Comparison of ENCODE assay signal across 22 cellular contexts in the genomic region with DNA sequence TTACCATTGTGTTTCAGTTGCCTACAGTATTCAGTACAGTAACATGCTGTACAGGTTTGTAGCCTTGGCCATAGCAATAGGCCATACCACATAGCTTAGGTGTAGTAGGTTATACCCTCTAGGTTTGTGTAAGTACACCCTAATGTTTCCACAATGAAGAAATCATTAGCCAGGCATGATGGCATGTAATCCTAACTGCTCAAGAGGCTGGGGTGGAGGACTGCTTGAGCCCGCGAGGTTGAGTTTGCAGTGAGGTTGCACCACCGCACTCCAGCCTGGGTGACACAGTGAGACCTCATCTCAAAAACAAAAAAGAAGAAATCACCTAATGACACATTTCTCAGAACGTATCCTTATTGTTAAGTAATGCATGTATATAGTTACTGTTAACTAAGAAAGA.
"Had no signal": no experiment of that assay in that cellular context is flagged by ENCODE, and none has a peak within 500 bp of the region (broad histone marks: within the 10 kb centered on the region; RNA-seq: fewer than 3 reads in every experiment).

No MANE protein-coding gene starts in this region.

- FAIRE-seq: endothelial cell of umbilical vein, frontal cortex, kidney had no signal

- DNase-seq: colonic mucosa; cortex of kidney; effector CD4-positive, alpha-beta T cell; effector memory CD4-positive, alpha-beta T cell; foreskin keratinocyte; heart left ventricle; hypothalamus; immature natural killer cell; islet precursor cell; kidney; kidney glomerular epithelial cell; left colon; left ventricle myocardium superior; lower lobe of right lung; mesendoderm; midbrain had no signal

- H3K27me3 ChIP-seq: colonic mucosa, esophagus muscularis mucosa, foreskin keratinocyte, gastroesophageal sphincter, heart left ventricle, hepatocyte had no signal

- H3K4me3 ChIP-seq: colonic mucosa, esophagus muscularis mucosa, gastroesophageal sphincter, heart left ventricle, hepatocyte, lower lobe of right lung had no signal

- H3K9me3 ChIP-seq: colonic mucosa, lower lobe of right lung had no signal

- H3K36me3 ChIP-seq: colonic mucosa, esophagus muscularis mucosa, gastroesophageal sphincter, heart left ventricle, lower lobe of right lung had no signal

- H2AFZ ChIP-seq: hepatocyte had no signal

- H3K4me1 ChIP-seq: colonic mucosa, heart left ventricle, lower lobe of right lung had no signal

- H3K4me2 ChIP-seq: hepatocyte had no signal

- H3K27ac ChIP-seq: colonic mucosa, esophagus muscularis mucosa, foreskin keratinocyte, gastroesophageal sphincter, heart left ventricle, hepatocyte, lower lobe of right lung had no signal

- ATAC-seq: foreskin keratinocyte, gastroesophageal sphincter, heart left ventricle, left colon, left lobe of liver, left ventricle myocardium superior had no signal
